20 cellular contexts compared by ENCODE assay signal in genomic region chr3:169454060-169454317, GRCh38.
"Had no signal": no experiment of that assay in that cellular context is flagged by ENCODE, and none has a peak within 500 bp of the region (broad histone marks: within the 10 kb centered on the region; RNA-seq: fewer than 3 reads in every experiment).

No MANE protein-coding gene starts in this region.

- H3K4me3 Mint-ChIP-seq: activated CD4-positive, alpha-beta T cell treated with anti-CD3 and anti-CD28 coated beads, Interleukin-2, amount 10 ng/mL, durations not matched to agents 7 days and 5 days; activated CD8-positive, alpha-beta T cell treated with anti-CD3 and anti-CD28 coated beads, Interleukin-2, amount 10 ng/mL, durations not matched to agents 7 days and 5 days; activated naive CD8-positive, alpha-beta T cell treated with anti-CD3 and anti-CD28 coated beads, Interleukin-2, amount 10 ng/mL, durations not matched to agents 7 days and 5 days; activated T-cell treated with anti-CD3 and anti-CD28 coated beads, Interleukin-2, amount 50 U/mL, for 24 hours; central memory CD8-positive, alpha-beta T cell; endodermal cell; mesothelial cell of epicardium; stimulated activated naive CD8-positive, alpha-beta T cell treated with anti-CD3 and anti-CD28 coated beads, Interleukin-15, Interleukin-2, amounts not matched to agents 100 ng/mL and 50 ng/mL, for 24 hours; T-helper 2 cell treated with Interferon-gamma antibody and Interleukin-4, amounts not matched to agents 5 μg/mL and 100 μg/mL, for 36 hours had no signal

- H3K27me3 Mint-ChIP-seq: activated naive CD8-positive, alpha-beta T cell treated with anti-CD3 and anti-CD28 coated beads, Interleukin-2, amount 10 ng/mL, durations not matched to agents 7 days and 5 days; activated T-cell treated with anti-CD3 and anti-CD28 coated beads, Interleukin-2, amount 50 U/mL, for 24 hours; central memory CD8-positive, alpha-beta T cell; stimulated activated naive CD8-positive, alpha-beta T cell treated with anti-CD3 and anti-CD28 coated beads, Interleukin-15, Interleukin-2, amounts not matched to agents 100 ng/mL and 50 ng/mL, for 24 hours had no signal

- DNase-seq: activated CD4-positive, alpha-beta T cell treated with anti-CD3 and anti-CD28 coated beads, Interleukin-2, amount 10 ng/mL, durations not matched to agents 7 days and 5 days; activated CD8-positive, alpha-beta T cell treated with anti-CD3 and anti-CD28 coated beads, Interleukin-2, amount 10 ng/mL, durations not matched to agents 7 days and 5 days; activated naive CD4-positive, alpha-beta T cell treated with Interleukin-2 at 50 U/mL for 16 hours; activated naive CD8-positive, alpha-beta T cell treated with anti-CD3 and anti-CD28 coated beads, Interleukin-2, amount 10 ng/mL, durations not matched to agents 7 days and 5 days; activated T-cell treated with anti-CD3 and anti-CD28 coated beads, Interleukin-2, amount 50 U/mL, for 24 hours; body of pancreas; colonic mucosa; endodermal cell; lower lobe of right lung; occipital lobe; right lobe of liver; stimulated activated CD4-positive, alpha-beta T cell treated with anti-CD3 and anti-CD28 coated beads, Interleukin-15, amount 100 ng/mL, for 24 hours; stimulated activated CD4-positive, alpha-beta T cell treated with anti-CD3 and anti-CD28 coated beads, Interleukin-2, amount 100 ng/mL, for 48 hours; trophoblast cell had no signal

- H3K9me3 Mint-ChIP-seq: activated CD4-positive, alpha-beta T cell treated with anti-CD3 and anti-CD28 coated beads, Interleukin-2, amount 10 ng/mL, durations not matched to agents 7 days and 5 days; activated naive CD8-positive, alpha-beta T cell treated with anti-CD3 and anti-CD28 coated beads, Interleukin-2, amount 10 ng/mL, durations not matched to agents 7 days and 5 days; activated T-cell treated with anti-CD3 and anti-CD28 coated beads, Interleukin-2, amount 50 U/mL, for 24 hours; activated T-helper 2 cell treated with anti-CD3 and anti-CD28 coated beads, Interferon-gamma antibody, Interleukin-2, Interleukin-4, amounts not matched to agents 10 μg/mL and 5 μg/mL and 100 μg/mL, durations not matched to agents 14 hours and 24 hours and 36 hours; central memory CD8-positive, alpha-beta T cell; endodermal cell; mesothelial cell of epicardium; stimulated activated naive CD8-positive, alpha-beta T cell treated with anti-CD3 and anti-CD28 coated beads, Interleukin-15, Interleukin-2, amounts not matched to agents 100 ng/mL and 50 ng/mL, for 24 hours; T-helper 2 cell treated with Interferon-gamma antibody and Interleukin-4, amounts not matched to agents 5 μg/mL and 100 μg/mL, for 36 hours had no signal

- ATAC-seq: activated CD8-positive, alpha-beta T cell treated with anti-CD3 and anti-CD28 coated beads, Interleukin-2, amount 10 ng/mL, durations not matched to agents 7 days and 5 days; body of pancreas; lower lobe of right lung; right lobe of liver had no signal

- H3K36me3 Mint-ChIP-seq: activated naive CD8-positive, alpha-beta T cell treated with anti-CD3 and anti-CD28 coated beads, Interleukin-2, amount 10 ng/mL, durations not matched to agents 7 days and 5 days; mesothelial cell of epicardium had no signal

- H3K4me1 Mint-ChIP-seq: activated CD4-positive, alpha-beta T cell treated with anti-CD3 and anti-CD28 coated beads, Interleukin-2, amount 10 ng/mL, durations not matched to agents 7 days and 5 days; activated naive CD8-positive, alpha-beta T cell treated with anti-CD3 and anti-CD28 coated beads, Interleukin-2, amount 10 ng/mL, durations not matched to agents 7 days and 5 days; central memory CD8-positive, alpha-beta T cell had no signal

- H3K4me3 ChIP-seq: body of pancreas, colonic mucosa, lower lobe of right lung, right lobe of liver, vagina had no signal

- H3K27ac ChIP-seq: colonic mucosa, lower lobe of right lung, right lobe of liver, vagina had no signal

- H3K4me1 ChIP-seq: colonic mucosa, right lobe of liver had no signal

- H3K27me3 ChIP-seq: body of pancreas, colonic mucosa, right lobe of liver, vagina had no signal

- H3K36me3 ChIP-seq: colonic mucosa, lower lobe of right lung, right lobe of liver, vagina had no signal

- H3K27ac Mint-ChIP-seq: activated CD4-positive, alpha-beta T cell treated with anti-CD3 and anti-CD28 coated beads, Interleukin-2, amount 10 ng/mL, durations not matched to agents 7 days and 5 days; activated CD8-positive, alpha-beta T cell treated with anti-CD3 and anti-CD28 coated beads, Interleukin-2, amount 10 ng/mL, durations not matched to agents 7 days and 5 days; activated naive CD8-positive, alpha-beta T cell treated with anti-CD3 and anti-CD28 coated beads, Interleukin-2, amount 10 ng/mL, durations not matched to agents 7 days and 5 days; activated T-cell treated with anti-CD3 and anti-CD28 coated beads, Interleukin-2, amount 50 U/mL, for 24 hours; activated T-helper 2 cell treated with anti-CD3 and anti-CD28 coated beads, Interferon-gamma antibody, Interleukin-2, Interleukin-4, amounts not matched to agents 10 μg/mL and 5 μg/mL and 100 μg/mL, durations not matched to agents 14 hours and 24 hours and 36 hours; endodermal cell; mesothelial cell of epicardium; stimulated activated naive CD8-positive, alpha-beta T cell treated with anti-CD3 and anti-CD28 coated beads, Interleukin-15, Interleukin-2, amounts not matched to agents 100 ng/mL and 50 ng/mL, for 24 hours; T-helper 2 cell treated with Interferon-gamma antibody and Interleukin-4, amounts not matched to agents 5 μg/mL and 100 μg/mL, for 36 hours had no signal

- H3K9me3 ChIP-seq: body of pancreas, colonic mucosa, lower lobe of right lung, right lobe of liver, vagina had no signal
